In genomic region chr16:85245307-85246172, GRCh38 we compare ENCODE assay signal across 7 cellular contexts.
DNase-seq lines count a peak whose midpoint lies in the region; ATAC-seq and TF ChIP-seq lines count a peak whose summit lies in the region.

No MANE protein-coding gene starts in this region.

- no peak overlapping the region for H3K4me3 ChIP-seq in GM12864 (ENCODE audit: low read depth, low read length)
- no peak overlapping the region for H3K4me3 ChIP-seq in cardiac fibroblast (replicated peaks in 1 of 2; ENCODE audit: low read depth in 2 of 2, low read length in 2 of 2)

- no peak overlapping the region for H3K27ac ChIP-seq in VCaP

- ATAC-seq in HG03095 (IDR thresholded peaks at IDR 0.05; ENCODE audit: unreplicated experiment), result no peak

- DNase-seq in GM12864 (ENCODE audit: low read depth) (no peak), NCI-H1105 (lab: John Stamatoyannopoulos, UW) (peak; percentile 33), cardiac fibroblast (ENCODE audit: low read depth in 2 of 2) (peak; percentile 69 to 85), kidney tubule cell (ENCODE audit: low spot score) (peak; percentile 52)
- peak; percentile 10 to 17 (median 14) for DNase-seq in stimulated activated CD4-positive, alpha-beta T cell treated with anti-CD3 and anti-CD28 coated beads, TNF-alpha, amount 100 ng/mL, for 4 hours (ENCODE audit: low read depth in 3 of 3)

- peak; percentile 94 for TF ChIP-seq CTCF in GM12864 (IDR thresholded peaks at IDR 0.05; ENCODE audit: low read depth, low read length, missing control alignments)
- peak; percentile 68 for TF ChIP-seq CTCF in VCaP (conservative IDR thresholded peaks at IDR 0.05)
- peak; percentile 96 for TF ChIP-seq CTCF in cardiac fibroblast (IDR thresholded peaks at IDR 0.05; ENCODE audit: low read depth, low read length)
